In genomic region chr12:12696562-12697383, GRCh38 we compare ENCODE assay signal across 8 cellular contexts. TPM values are rescaled to one million over a fixed set of nuclear protein-coding genes. Genes with fewer than 3 reads are reported as not detected.
DNase-seq lines count a peak whose midpoint lies in the region; ATAC-seq, FAIRE-seq and TF ChIP-seq lines count a peak whose summit lies in the region.

No MANE protein-coding gene starts in this region.

- FAIRE-seq in astrocyte (lab: Jason Lieb, UNC): no peak

- H4K20me1 ChIP-seq in astrocyte (ENCODE audit: insufficient read depth, low read length): no peaks in the 10 kb centered on the region

- no peaks in the 10 kb centered on the region for H3K9me3 Mint-ChIP-seq in astrocyte (ENCODE audit: unreplicated experiment)

- no peaks in the 10 kb centered on the region for H3K9me3 ChIP-seq in astrocyte (ENCODE audit: insufficient read depth, low read depth, low read length)

- peak overlapping the region; percentile 83 for H3K4me3 ChIP-seq in GM12865 (ENCODE audit: low read depth, low read length)
- H3K4me3 ChIP-seq in astrocyte (ENCODE audit: insufficient read depth, low read depth, low read length): peak overlapping the region; percentile 86

- H3K9ac ChIP-seq in astrocyte (ENCODE audit: low read length): peak overlapping the region; percentile 94

- no peaks in the 10 kb centered on the region for H3K79me2 ChIP-seq in astrocyte (ENCODE audit: insufficient read depth, low read length)

- H3K27me3 ChIP-seq in astrocyte (ENCODE audit: insufficient read depth, low read length): no peaks in the 10 kb centered on the region

- peaks cover 1% of the 10 kb centered on the region for H3K4me1 Mint-ChIP-seq in astrocyte (ENCODE audit: low read depth, unreplicated experiment)

- peak overlapping the region; percentile 90 for H3K4me2 ChIP-seq in astrocyte (ENCODE audit: low read length)

- no peak for TF ChIP-seq CTCF in GM12865 (IDR thresholded peaks at IDR 0.05; ENCODE audit: insufficient read depth, low read depth, low read length, missing control alignments)
- no peak for TF ChIP-seq CTCF in astrocyte (IDR thresholded peaks at IDR 0.05; ENCODE audit: insufficient read depth, low read depth, low read length)

- no peaks in the 10 kb centered on the region for H3K36me3 Mint-ChIP-seq in astrocyte (ENCODE audit: low read depth, unreplicated experiment)

- H3K36me3 ChIP-seq in astrocyte (ENCODE audit: insufficient read depth, low read length): no peaks in the 10 kb centered on the region

- H3K27me3 Mint-ChIP-seq in astrocyte (ENCODE audit: low read depth, unreplicated experiment): no peaks in the 10 kb centered on the region

- peaks cover 5% of the 10 kb centered on the region for H3K4me1 ChIP-seq in astrocyte (ENCODE audit: insufficient read depth, low read length)

- H3K27ac ChIP-seq in astrocyte (ENCODE audit: low read depth, low read length): peak overlapping the region; percentile 98

- H3K4me3 Mint-ChIP-seq in astrocyte (ENCODE audit: unreplicated experiment): peak overlapping the region; percentile 91

- DNase-seq in GM12865 (ENCODE audit: low read depth) (peak; percentile 96), NCI-H1436 treated with DMSO at 0.1 percent for 48 hours (lab: John Stamatoyannopoulos, UW) (peak; percentile 63), T-helper 22 cell (ENCODE audit: low read depth) (peak; percentile 87), astrocyte (ENCODE audit: low read depth) (peak; percentile 66), hippocampal formation (lab: John Stamatoyannopoulos, UW) (peak; percentile 78 to 82), retina (peak; percentile 95), NCI-H2196 treated with DMSO at 0.1 percent for 48 hours (lab: John Stamatoyannopoulos, UW; ENCODE audit: unreplicated experiment) (no peak)

- peak overlapping the region; percentile 63 for H3K27ac Mint-ChIP-seq in astrocyte (ENCODE audit: unreplicated experiment)

- peak overlapping the region; percentile 87 for H2AFZ ChIP-seq in astrocyte (ENCODE audit: low read depth, low read length)

- ATAC-seq in HG02798 (IDR thresholded peaks at IDR 0.05; ENCODE audit: poor library complexity, unreplicated experiment): peak; percentile 74

RNA-seq across cellular contexts. Expression of gene GPR19, which starts 0.8 kb away (rescaled TPM):
- total RNA-seq in astrocyte: 2.8 and 4.3 TPM in 2 replicates

RNA-seq across cellular contexts. Expression of gene CDKN1B, which starts 20.4 kb away (rescaled TPM):
- 13.4 and 16.7 TPM in 2 replicates for total RNA-seq in astrocyte
